ENCODE assay signal across 8 cellular contexts in the genomic region with DNA sequence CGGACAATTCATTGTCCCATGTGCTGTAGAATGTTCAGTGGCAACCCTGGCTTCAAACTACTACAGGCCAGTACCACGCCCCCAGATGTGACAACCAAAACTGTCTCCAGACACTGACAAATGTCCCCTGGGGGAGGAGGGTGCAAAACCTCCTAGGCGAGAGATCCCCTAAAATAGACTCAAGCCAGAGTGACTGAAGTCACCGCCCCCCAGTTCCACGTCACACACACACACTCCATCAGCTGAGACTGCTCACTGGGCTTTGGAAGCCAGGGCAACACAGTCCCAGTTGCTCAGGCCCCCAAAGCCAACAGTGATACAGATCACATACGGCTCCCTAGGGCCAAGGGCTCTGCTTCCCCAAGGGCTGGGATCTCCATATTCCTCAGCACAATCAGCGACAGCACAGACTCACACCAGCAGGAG. TPM values are rescaled to one million over a fixed set of nuclear protein-coding genes. Genes with fewer than 3 reads are reported as not detected.
DNase-seq lines count a peak whose midpoint lies in the region; ATAC-seq, FAIRE-seq and TF ChIP-seq lines count a peak whose summit lies in the region.

No MANE protein-coding gene starts in this region.

- H3K36me3 ChIP-seq in astrocyte (ENCODE audit: insufficient read depth, low read length), result no peaks in the 10 kb centered on the region

- no peaks in the 10 kb centered on the region for H3K4me1 Mint-ChIP-seq in astrocyte (ENCODE audit: low read depth, unreplicated experiment)

- no peak for FAIRE-seq in astrocyte (lab: Jason Lieb, UNC)
- FAIRE-seq in H54 (lab: Jason Lieb, UNC), result no peak

- no peaks in the 10 kb centered on the region for H3K9me3 ChIP-seq in astrocyte (ENCODE audit: insufficient read depth, low read depth, low read length)

- no peaks in the 10 kb centered on the region for H3K9me3 Mint-ChIP-seq in astrocyte (ENCODE audit: unreplicated experiment)

- ATAC-seq in GM18870 (IDR thresholded peaks at IDR 0.05; ENCODE audit: unreplicated experiment), result peak; percentile 38
- peak; percentile 52 for ATAC-seq in HG03103 (IDR thresholded peaks at IDR 0.05; ENCODE audit: low read depth, unreplicated experiment)

- peaks cover 23% of the 10 kb centered on the region for H4K20me1 ChIP-seq in astrocyte (ENCODE audit: insufficient read depth, low read length)

- no peak overlapping the region for H3K9ac ChIP-seq in astrocyte (ENCODE audit: low read length)

- H3K4me3 ChIP-seq in astrocyte (ENCODE audit: insufficient read depth, low read depth, low read length), result no peak overlapping the region

- TF ChIP-seq POLR2A in H54 (IDR thresholded peaks at IDR 0.05; ENCODE audit: low read depth, low read length), result no peak

- H3K4me1 ChIP-seq in astrocyte (ENCODE audit: insufficient read depth, low read length), result no peaks in the 10 kb centered on the region

- peaks cover 4% of the 10 kb centered on the region for H3K27me3 Mint-ChIP-seq in astrocyte (ENCODE audit: low read depth, unreplicated experiment)

- no peaks in the 10 kb centered on the region for H3K79me2 ChIP-seq in astrocyte (ENCODE audit: insufficient read depth, low read length)

- H3K27ac Mint-ChIP-seq in astrocyte (ENCODE audit: unreplicated experiment), result peak overlapping the region; percentile 19

- H3K4me2 ChIP-seq in astrocyte (ENCODE audit: low read length), result no peak overlapping the region

- no peak overlapping the region for H2AFZ ChIP-seq in astrocyte (ENCODE audit: low read depth, low read length)

- H3K36me3 Mint-ChIP-seq in astrocyte (ENCODE audit: low read depth, unreplicated experiment), result peaks cover 20% of the 10 kb centered on the region

- H3K4me3 Mint-ChIP-seq in astrocyte (ENCODE audit: unreplicated experiment), result no peak overlapping the region

- no peak for TF ChIP-seq CTCF in astrocyte (IDR thresholded peaks at IDR 0.05; ENCODE audit: insufficient read depth, low read depth, low read length)

- H3K27me3 ChIP-seq in astrocyte (ENCODE audit: insufficient read depth, low read length), result no peaks in the 10 kb centered on the region

- DNase-seq in Ammon's horn (ENCODE audit: low spot score), result peak; percentile 62
- no peak for DNase-seq in astrocyte (ENCODE audit: low read depth)
- no peak for DNase-seq in cerebellar cortex (ENCODE audit: low spot score)
- DNase-seq in NCI-H1092 (lab: John Stamatoyannopoulos, UW), result no peak
- DNase-seq in NCI-H82 (lab: John Stamatoyannopoulos, UW), result no peak
- DNase-seq in H54 (ENCODE audit: insufficient read length, low spot score), result no peak

- H3K27ac ChIP-seq in astrocyte (ENCODE audit: low read depth, low read length), result no peak overlapping the region

RNA-seq across cellular contexts. Expression of gene HDAC4, which starts 19.1 kb away (rescaled TPM):
- 11.8 and 12.4 TPM in 2 replicates for total RNA-seq in astrocyte
